In the genomic region with DNA sequence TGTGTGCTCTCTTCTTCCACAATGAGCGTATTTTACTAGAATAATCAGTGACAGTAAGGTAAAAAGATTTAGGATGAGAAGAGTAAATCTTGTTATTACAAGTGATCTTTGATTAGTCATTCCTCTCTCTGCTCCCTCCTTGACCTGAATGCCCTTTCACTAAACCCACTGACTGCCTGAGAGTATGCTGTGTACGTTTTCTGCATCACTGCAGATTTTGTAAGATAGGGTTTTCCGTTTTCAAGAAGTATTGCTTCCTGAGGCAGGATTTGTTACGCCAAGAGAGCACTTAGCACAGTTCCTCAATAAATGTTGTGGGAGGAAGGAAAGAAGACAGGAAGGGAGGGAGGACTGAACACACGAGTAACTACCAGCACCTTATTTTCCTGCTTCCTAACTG, we compare ENCODE assay signal across 9 cellular contexts. TPM values are rescaled to one million over a fixed set of nuclear protein-coding genes. Genes with fewer than 3 reads are reported as not detected.
DNase-seq lines count a peak whose midpoint lies in the region; ATAC-seq and TF ChIP-seq lines count a peak whose summit lies in the region.
"Had no signal": no experiment of that assay in that cellular context is flagged by ENCODE, and none has a peak within 500 bp of the region (broad histone marks: within the 10 kb centered on the region; RNA-seq: fewer than 3 reads in every experiment).

No MANE protein-coding gene starts in this region.

- H3K27ac Mint-ChIP-seq in activated CD4-positive, alpha-beta T cell treated with anti-CD3 and anti-CD28 coated beads for 36 hours, result peak overlapping the region; percentile 21

- H3K9ac ChIP-seq in PC-3 (ENCODE audit: low read length), result 0 out of 2 replicates have a peak overlapping the region, but pooled peaks have one; percentile 0

- no peaks in the 10 kb centered on the region for H3K36me3 ChIP-seq in PC-3 (ENCODE audit: low read depth, low read length)
- no peaks in the 10 kb centered on the region for H3K36me3 ChIP-seq in neutrophil

- no peaks in the 10 kb centered on the region for H3K36me3 Mint-ChIP-seq in activated CD4-positive, alpha-beta T cell treated with anti-CD3 and anti-CD28 coated beads for 36 hours (ENCODE audit: low read depth)

- H2AFZ ChIP-seq in PC-3 (ENCODE audit: low read length), result peak overlapping the region; percentile 27

- peak; percentile 27 for DNase-seq in activated CD4-positive, alpha-beta T cell treated with anti-CD3 and anti-CD28 coated beads for 36 hours
- no peak for DNase-seq in activated CD4-positive, alpha-beta T cell treated with anti-CD3 and anti-CD28 coated beads for 1 hour
- DNase-seq in PC-3 (peak; percentile 58), NCI-H1417 (lab: John Stamatoyannopoulos, UW) (no peak), amniotic stem cell (lab: John Stamatoyannopoulos, UW) (no peak), ureter (ENCODE audit: low spot score) (no peak)
- DNase-seq: caudate nucleus had no signal

- H3K9me3 Mint-ChIP-seq in activated CD4-positive, alpha-beta T cell treated with anti-CD3 and anti-CD28 coated beads for 36 hours (ENCODE audit: low read depth), result no peaks in the 10 kb centered on the region

- H3K4me1 Mint-ChIP-seq in activated CD4-positive, alpha-beta T cell treated with anti-CD3 and anti-CD28 coated beads for 36 hours, result peaks cover 22% of the 10 kb centered on the region

- BruUV-seq in PC-3 (replicated peaks; lab: Mats Ljungman, UMichigan), result no TSS peak

- intact Hi-C loops in activated CD4-positive, alpha-beta T cell treated with anti-CD3 and anti-CD28 coated beads for 36 hours (cut with DNase I, micrococcal nuclease), result loop anchor here in 1 of 2 experiments (1.0 kb wide), 1 partner anchor 11 kb away; no protein-coding TSS in a partner anchor
- intact Hi-C loops in PC-3 (cut with micrococcal nuclease), result no loop called here

- TF ChIP-seq CTCF in PC-3 (conservative IDR thresholded peaks at IDR 0.05; ENCODE audit: low read depth, low read length) (no peak), neutrophil (IDR thresholded peaks at IDR 0.05) (peak; percentile 43)

- CTCF ChIA-PET in activated CD4-positive, alpha-beta T cell treated with anti-CD3 and anti-CD28 coated beads for 36 hours (lab: Charles Lee), result interaction anchor here (0.7 kb wide), 1 partner anchor 37 kb away, joined by 3 read pairs; no protein-coding TSS in a partner anchor
- CTCF ChIA-PET in PC-3 (lab: Charles Lee), result no interaction called here

- POLR2A ChIA-PET in activated CD4-positive, alpha-beta T cell treated with anti-CD3 and anti-CD28 coated beads for 36 hours (lab: Charles Lee), result no interaction called here
- POLR2A ChIA-PET in PC-3 (lab: Charles Lee; ENCODE audit: unreplicated experiment), result no interaction called here

- H4K20me1 ChIP-seq in PC-3 (ENCODE audit: low read length), result no peaks in the 10 kb centered on the region

- H3F3A ChIP-seq in PC-3 (ENCODE audit: low read length, unreplicated experiment), result peaks cover 10% of the 10 kb centered on the region

- H3K27me3 ChIP-seq in PC-3 (ENCODE audit: low read length) (no peaks in the 10 kb centered on the region), neutrophil (no peaks in the 10 kb centered on the region)

- ATAC-seq in activated CD4-positive, alpha-beta T cell treated with anti-CD3 and anti-CD28 coated beads for 36 hours, result peak; percentile 97
- ATAC-seq in HG02852 (IDR thresholded peaks at IDR 0.05; ENCODE audit: unreplicated experiment) (peak; percentile 86), PC-3 (peak; percentile 1; the same call in 1 of the 2 replicates)

- H3K9me2 ChIP-seq in PC-3 (replicated peaks; ENCODE audit: low read length), result no peaks in the 10 kb centered on the region

- H3K9me3 ChIP-seq in PC-3 (ENCODE audit: low read length), result no peaks in the 10 kb centered on the region
- H3K9me3 ChIP-seq in neutrophil, result no peaks in the 10 kb centered on the region

- H3K4me3 ChIP-seq in PC-3 (ENCODE audit: low read length) (no peak overlapping the region), neutrophil (ENCODE audit: low read depth in 1 of 2, low read length in 1 of 2) (peak overlapping the region; percentile 29 to 34)

- H3K4me1 ChIP-seq in PC-3 (ENCODE audit: insufficient read depth, low read length) (peaks cover 75% of the 10 kb centered on the region), neutrophil (ENCODE audit: control insufficient read depth in 1 of 2, insufficient read depth in 1 of 2, low read depth in 1 of 2, low read length in 1 of 2) (peaks cover 87 to 93% of the 10 kb centered on the region in 2 experiments)

- 0 out of 2 replicates have a peak, but pooled peaks cover under 1% of the 10 kb centered on the region for H3K79me2 ChIP-seq in PC-3 (ENCODE audit: low read length)

- H3K27me3 Mint-ChIP-seq in activated CD4-positive, alpha-beta T cell treated with anti-CD3 and anti-CD28 coated beads for 36 hours, result peaks cover 2% of the 10 kb centered on the region

- peak overlapping the region; percentile 51 for H3K4me2 ChIP-seq in PC-3 (ENCODE audit: low read length)

- H3K27ac ChIP-seq in PC-3 (ENCODE audit: low read length), result peak overlapping the region; percentile 50
- H3K27ac ChIP-seq in neutrophil, result peak overlapping the region; percentile 95

- H3K4me3 Mint-ChIP-seq in activated CD4-positive, alpha-beta T cell treated with anti-CD3 and anti-CD28 coated beads for 36 hours, result no peak overlapping the region

RNA-seq across cellular contexts. Expression of a gene that starts 7.7 kb away (rescaled TPM):
- total RNA-seq in activated CD4-positive, alpha-beta T cell treated with anti-CD3 and anti-CD28 coated beads for 36 hours, result 1 to 10 TPM; 3.1 to 4.2 TPM
- total RNA-seq in PC-3 (2014; rRNA removed) (473 and 650 TPM in 2 replicates), ureter (58.5 TPM)

RNA-seq across cellular contexts. Expression of a gene that starts 15.3 kb away (rescaled TPM):
- 10 to 100 TPM; 21.9 to 22.8 TPM for total RNA-seq in activated CD4-positive, alpha-beta T cell treated with anti-CD3 and anti-CD28 coated beads for 36 hours
- 620 and 723 TPM in 2 replicates for total RNA-seq in PC-3 (2014; rRNA removed)
- total RNA-seq in ureter, result 7.7 TPM

RNA-seq across cellular contexts. Expression of a gene that starts 44.7 kb away (rescaled TPM):
- 1 to 10 TPM; 4.5 to 5.7 TPM for total RNA-seq in activated CD4-positive, alpha-beta T cell treated with anti-CD3 and anti-CD28 coated beads for 36 hours
- total RNA-seq in PC-3 (2014; rRNA removed) (not detected in 2 replicates), ureter (4.1 TPM)

Comparison
In these comparisons a context has a peak if more than half of its experiments do, and no peak if none do; other contexts are left out.
1. DNase-seq: peak in activated CD4-positive, alpha-beta T cell treated with anti-CD3 and anti-CD28 coated beads for 36 hours (single experiment) and PC-3 (single experiment); none in activated CD4-positive, alpha-beta T cell treated with anti-CD3 and anti-CD28 coated beads for 1 hour (single experiment), NCI-H1417 (0 of 3), amniotic stem cell (single experiment) and ureter (single experiment).
2. ATAC-seq: peak in every context shown above with its lines; median percentile 97 in activated CD4-positive, alpha-beta T cell treated with anti-CD3 and anti-CD28 coated beads for 36 hours; 86 in HG02852; 1 in PC-3.
3. RNA of a gene that starts 7.7 kb away (total RNA-seq): 473 to 650 TPM in PC-3 and 58.5 TPM in ureter (single experiment); 3.1 to 4.2 TPM in activated CD4-positive, alpha-beta T cell treated with anti-CD3 and anti-CD28 coated beads for 36 hours; every median in the first group is over 10 times any median in the second.
4. RNA of a gene that starts 15.3 kb away (total RNA-seq): 620 to 723 TPM in PC-3; 21.9 to 22.8 TPM in activated CD4-positive, alpha-beta T cell treated with anti-CD3 and anti-CD28 coated beads for 36 hours and 7.7 TPM in ureter (single experiment); every median in the first group is over 10 times any median in the second.